In the genomic region with DNA sequence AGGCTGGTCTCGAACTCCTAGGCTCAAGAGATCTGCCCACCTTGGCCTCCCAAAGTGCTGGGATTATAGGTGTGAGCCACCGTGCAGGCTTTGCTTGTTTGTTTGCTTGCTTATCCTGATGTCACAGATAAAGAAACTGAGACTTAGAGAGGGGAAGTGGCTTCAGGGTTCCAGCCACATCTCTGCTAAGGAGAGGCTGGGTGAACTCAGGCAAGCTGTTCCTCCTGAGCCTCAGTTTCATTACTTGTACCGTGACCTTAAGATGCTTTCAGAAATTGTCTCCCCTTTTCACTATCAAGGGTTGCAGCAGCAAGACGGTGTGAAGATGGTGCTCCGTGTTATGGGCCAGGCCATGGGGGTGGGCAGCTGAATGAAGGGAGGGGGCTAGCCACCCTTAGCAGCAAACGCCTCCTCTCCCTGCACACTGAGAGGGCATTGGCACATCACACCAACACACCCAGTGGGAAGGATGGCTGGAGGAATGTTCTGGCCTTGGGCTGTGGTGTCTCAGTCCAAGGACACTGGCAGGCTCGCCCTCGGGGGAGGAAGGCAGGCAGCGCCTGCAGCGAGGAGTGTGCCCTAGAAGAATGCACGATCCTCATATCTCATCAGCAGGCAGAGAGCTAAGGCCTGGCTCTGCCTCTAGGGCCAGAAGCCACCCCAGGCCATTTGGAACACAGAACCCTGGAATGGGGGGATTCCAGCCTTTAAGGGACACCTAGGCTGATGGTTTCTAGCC, we compare ENCODE assay signal across 9 cellular contexts. TPM values are rescaled to one million over a fixed set of nuclear protein-coding genes. Genes with fewer than 3 reads are reported as not detected.
DNase-seq lines count a peak whose midpoint lies in the region; ATAC-seq and TF ChIP-seq lines count a peak whose summit lies in the region.
"Had no signal": no experiment of that assay in that cellular context is flagged by ENCODE, and none has a peak within 500 bp of the region (broad histone marks: within the 10 kb centered on the region; RNA-seq: fewer than 3 reads in every experiment).

No MANE protein-coding gene starts in this region.

- intact Hi-C loops in sigmoid colon (cut with DNase I), result loop anchor here (10.0 kb wide), 1 partner anchor 53 kb away; the partner anchor contains the start of gene DSN1
- intact Hi-C loops in CD4-positive, alpha-beta T cell (cut with DNase I, micrococcal nuclease), result no loop called here

- H3K27me3 Mint-ChIP-seq in T-helper 1 cell treated with Interleukin-12 subunit alpha and Interleukin-12 subunit beta and Interleukin-4 antibody, amounts not matched to agents 30 μg/mL and 1 μg/mL, for 36 hours (ENCODE audit: low read depth), result no peaks in the 10 kb centered on the region
- H3K27me3 Mint-ChIP-seq in CD4-positive, alpha-beta T cell, result no peaks in the 10 kb centered on the region

- no peak for TF ChIP-seq CTCF in sigmoid colon (IDR thresholded peaks at IDR 0.05)
- TF ChIP-seq CTCF in CD4-positive, alpha-beta T cell (IDR thresholded peaks at IDR 0.05), result no peak

- H3K4me1 Mint-ChIP-seq in T-helper 1 cell treated with Interleukin-12 subunit alpha and Interleukin-12 subunit beta and Interleukin-4 antibody, amounts not matched to agents 30 μg/mL and 1 μg/mL, for 36 hours (ENCODE audit: low read depth), result peaks cover 20% of the 10 kb centered on the region
- no peaks in the 10 kb centered on the region for H3K4me1 Mint-ChIP-seq in CD4-positive, alpha-beta T cell (ENCODE audit: low read depth)

- 77 to 80% methylated on average over 11 of the region's 11 CpGs for WGBS in sigmoid colon, 2 donors

- ATAC-seq in HG02642 (IDR thresholded peaks at IDR 0.05; ENCODE audit: poor library complexity, unreplicated experiment), result peak; percentile 81
- no peak for ATAC-seq in CD4-positive, alpha-beta T cell (ENCODE audit: poor library complexity)
- ATAC-seq: lower lobe of right lung had no signal

- CTCF ChIA-PET in CD4-positive, alpha-beta T cell (lab: Charles Lee), result no interaction called here

- no peaks in the 10 kb centered on the region for H3K27me3 ChIP-seq in sigmoid colon
- H3K27me3 ChIP-seq in CD4-positive, alpha-beta T cell (ENCODE audit: control insufficient read depth, insufficient read depth, low read length), result no peaks in the 10 kb centered on the region

- DNase-seq in GM19238 (ENCODE audit: insufficient read length, low spot score), result peak; percentile 77
- DNase-seq in sigmoid colon, result peak; percentile 84
- no peak for DNase-seq in NCI-H2227 (lab: John Stamatoyannopoulos, UW; ENCODE audit: unreplicated experiment)
- DNase-seq in CD4-positive, alpha-beta T cell, result no peak
- no peak for DNase-seq in activated CD8-positive, alpha-beta memory T cell treated with anti-CD3 and anti-CD28 coated beads, Interleukin-2, amount 50 U/mL, for 4 hours
- DNase-seq: lower lobe of right lung, NCI-H1417 treated with DMSO at 0.1 percent for 48 hours had no signal

- H3K4me3 ChIP-seq in sigmoid colon, result no peak overlapping the region
- H3K4me3 ChIP-seq: lower lobe of right lung had no signal

- no peak for TF ChIP-seq EP300 in sigmoid colon (IDR thresholded peaks at IDR 0.05)

- peak overlapping the region; percentile 48 to 86 (median 86) for H3K27ac ChIP-seq in sigmoid colon
- no peak overlapping the region for H3K27ac ChIP-seq in CD4-positive, alpha-beta T cell (ENCODE audit: low read depth, low read length)

- no peaks in the 10 kb centered on the region for H3K9me3 ChIP-seq in sigmoid colon
- no peaks in the 10 kb centered on the region for H3K9me3 ChIP-seq in CD4-positive, alpha-beta T cell (ENCODE audit: control insufficient read depth, low read length)
- H3K9me3 ChIP-seq: lower lobe of right lung had no signal

- no peaks in the 10 kb centered on the region for H3K9me3 Mint-ChIP-seq in T-helper 1 cell treated with Interleukin-12 subunit alpha and Interleukin-12 subunit beta and Interleukin-4 antibody, amounts not matched to agents 30 μg/mL and 1 μg/mL, for 36 hours
- no peaks in the 10 kb centered on the region for H3K9me3 Mint-ChIP-seq in CD4-positive, alpha-beta T cell

- TF ChIP-seq POLR2A in sigmoid colon (IDR thresholded peaks at IDR 0.05), result no peak

- peaks cover 2 to 87% (median 59%) of the 10 kb centered on the region in 4 donors for H3K4me1 ChIP-seq in sigmoid colon

- peak overlapping the region; percentile 57 for H3K27ac Mint-ChIP-seq in T-helper 1 cell treated with Interleukin-12 subunit alpha and Interleukin-12 subunit beta and Interleukin-4 antibody, amounts not matched to agents 30 μg/mL and 1 μg/mL, for 36 hours
- no peak overlapping the region for H3K27ac Mint-ChIP-seq in CD4-positive, alpha-beta T cell

- H3K4me3 Mint-ChIP-seq in T-helper 1 cell treated with Interleukin-12 subunit alpha and Interleukin-12 subunit beta and Interleukin-4 antibody, amounts not matched to agents 30 μg/mL and 1 μg/mL, for 36 hours, result peak overlapping the region; percentile 15
- H3K4me3 Mint-ChIP-seq in CD4-positive, alpha-beta T cell, result no peak overlapping the region

- POLR2A ChIA-PET in CD4-positive, alpha-beta T cell (lab: Charles Lee), result no interaction called here

- H3K36me3 Mint-ChIP-seq in T-helper 1 cell treated with Interleukin-12 subunit alpha and Interleukin-12 subunit beta and Interleukin-4 antibody, amounts not matched to agents 30 μg/mL and 1 μg/mL, for 36 hours (ENCODE audit: low read depth), result no peaks in the 10 kb centered on the region
- no peaks in the 10 kb centered on the region for H3K36me3 Mint-ChIP-seq in CD4-positive, alpha-beta T cell (ENCODE audit: low read depth)

- peaks cover 3 to 21% (median 15%) of the 10 kb centered on the region in 4 donors for H3K36me3 ChIP-seq in sigmoid colon

RNA-seq across cellular contexts. Expression of gene TLDC2, which starts 48.2 kb away (rescaled TPM):
- total RNA-seq in sigmoid colon, result under 1 TPM in 1 of 4 donors, not detected in 3; 0.36 TPM
- 10 to 100 TPM; 14.6 to 25.8 (median 24.3) TPM for polyA plus RNA-seq in sigmoid colon
- not detected for total RNA-seq in CD4-positive, alpha-beta T cell

RNA-seq across cellular contexts. Expression of gene DSN1, which starts 54.1 kb away (rescaled TPM):
- 1 to 10 TPM; 4.4 to 6.4 (median 5.5) TPM for total RNA-seq in sigmoid colon
- 10 to 100 TPM in 2 of 3 donors, 1 to 10 TPM in 1; 7.8 to 11.7 (median 11.6) TPM for polyA plus RNA-seq in sigmoid colon
- 10 to 100 TPM; 10.5 to 14.3 TPM for total RNA-seq in CD4-positive, alpha-beta T cell

Comparison
In these comparisons a context has a peak if more than half of its experiments do, and no peak if none do; other contexts are left out.
1. DNase-seq: peak in GM19238 (single experiment) and sigmoid colon (single experiment); none in NCI-H2227 (single experiment), CD4-positive, alpha-beta T cell (0 of 10) and activated CD8-positive, alpha-beta memory T cell treated with anti-CD3 and anti-CD28 coated beads, Interleukin-2, amount 50 U/mL, for 4 hours (single experiment).